In the genomic region with DNA sequence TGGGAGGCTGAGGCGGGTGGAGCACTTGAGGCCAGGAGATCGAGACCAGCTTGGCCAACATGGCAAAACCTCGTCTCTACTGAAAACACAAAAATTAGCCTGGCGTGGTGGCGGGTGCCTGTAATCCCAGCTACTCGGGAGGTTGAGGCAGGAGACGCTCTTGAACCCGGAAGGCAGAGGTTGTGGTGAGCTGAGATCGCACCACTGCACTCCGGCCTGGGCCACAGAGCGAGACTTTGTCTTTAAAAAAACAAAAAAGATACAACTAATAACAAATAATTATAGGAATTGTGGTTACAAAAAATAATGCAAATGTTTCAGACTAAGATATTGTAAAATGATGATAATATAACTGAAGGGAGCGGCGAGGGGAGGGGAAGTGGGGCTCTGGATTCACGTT, we compare ENCODE assay signal across 17 cellular contexts.
"Had no signal": no experiment of that assay in that cellular context is flagged by ENCODE, and none has a peak within 500 bp of the region (broad histone marks: within the 10 kb centered on the region; RNA-seq: fewer than 3 reads in every experiment).

No MANE protein-coding gene starts in this region.

- H3K4me1 ChIP-seq: colonic mucosa, left lung, parathyroid adenoma, psoas muscle had no signal

- H3K9me3 ChIP-seq: colonic mucosa, left lung, psoas muscle had no signal

- H3K36me3 ChIP-seq: colonic mucosa, left lung had no signal

- ATAC-seq: left lung; naive thymus-derived CD4-positive, alpha-beta T cell; psoas muscle had no signal

- H3K4me3 ChIP-seq: colonic mucosa, left lung, psoas muscle had no signal

- DNase-seq: cerebellar nuclear complex; colonic mucosa; effector CD4-positive, alpha-beta T cell; foreskin melanocyte; head of caudate nucleus; hippocampal formation; mesendoderm; naive thymus-derived CD4-positive, alpha-beta T cell; nephron progenitor cell; psoas muscle; retina; small intestine; stimulated activated CD4-positive, alpha-beta T cell treated with anti-CD3 and anti-CD28 coated beads, Interleukin-2, amount 100 ng/mL, for 48 hours; stimulated activated naive CD4-positive, alpha-beta T cell treated with Interleukin-2 at 50 U/mL for 16 hours; trophoblast cell had no signal

- H3K27ac ChIP-seq: colonic mucosa, left lung, parathyroid adenoma, psoas muscle had no signal

- H3K27me3 ChIP-seq: colonic mucosa had no signal
